15 cellular contexts compared by ENCODE assay signal in genomic region chr1:1211541-1212511, GRCh38. TPM values are rescaled to one million over a fixed set of nuclear protein-coding genes. Genes with fewer than 3 reads are reported as not detected.
DNase-seq lines count a peak whose midpoint lies in the region; ATAC-seq and TF ChIP-seq lines count a peak whose summit lies in the region.
"Had no signal": no experiment of that assay in that cellular context is flagged by ENCODE, and none has a peak within 500 bp of the region (broad histone marks: within the 10 kb centered on the region; RNA-seq: fewer than 3 reads in every experiment).

No MANE protein-coding gene starts in this region.

- no peak overlapping the region for H3K27ac ChIP-seq in esophagus muscularis mucosa (replicated peaks in 1 of 4)
- peak overlapping the region in 1 of 5 donors; percentile 47 for H3K27ac ChIP-seq in stomach
- H3K27ac ChIP-seq: RWPE1, sigmoid colon had no signal

- H3K36me3 Mint-ChIP-seq in activated T-cell treated with anti-CD3 and anti-CD28 coated beads, Interleukin-2, amount 50 U/mL, for 24 hours (ENCODE audit: low read depth) = peaks cover 54% of the 10 kb centered on the region
- H3K36me3 Mint-ChIP-seq in activated B cell treated with CpG ODN at 0.5 μM for 24 hours (ENCODE audit: low read depth) = peaks cover 6% of the 10 kb centered on the region
- H3K36me3 Mint-ChIP-seq: naive B cell had no signal

- TF ChIP-seq EP300 in esophagus muscularis mucosa (IDR thresholded peaks at IDR 0.05) (no peak), stomach (IDR thresholded peaks at IDR 0.05) (no peak)

- H3K27me3 Mint-ChIP-seq in activated T-cell treated with anti-CD3 and anti-CD28 coated beads, Interleukin-2, amount 50 U/mL, for 24 hours = no peaks in the 10 kb centered on the region
- peaks cover 2% of the 10 kb centered on the region for H3K27me3 Mint-ChIP-seq in activated B cell treated with CpG ODN at 0.5 μM for 24 hours

- H3K36me3 ChIP-seq in esophagus muscularis mucosa = peaks cover 5 to 18% (median 15%) of the 10 kb centered on the region in 4 donors
- peaks cover 6 to 17% (median 15%) of the 10 kb centered on the region in 4 donors for H3K36me3 ChIP-seq in stomach

- peak overlapping the region; percentile 64 for H3K27ac Mint-ChIP-seq in activated T-cell treated with anti-CD3 and anti-CD28 coated beads, Interleukin-2, amount 50 U/mL, for 24 hours
- no peak overlapping the region for H3K27ac Mint-ChIP-seq in activated B cell treated with CpG ODN at 0.5 μM for 24 hours

- CTCF ChIA-PET in activated B cell treated with CpG ODN at 0.5 μM for 24 hours (lab: Charles Lee) = no interaction called here

- H3K4me1 Mint-ChIP-seq in activated T-cell treated with anti-CD3 and anti-CD28 coated beads, Interleukin-2, amount 50 U/mL, for 24 hours (ENCODE audit: low read depth) = peaks cover 56% of the 10 kb centered on the region
- H3K4me1 Mint-ChIP-seq in activated B cell treated with CpG ODN at 0.5 μM for 24 hours = peaks cover 47% of the 10 kb centered on the region

- WGBS in esophagus muscularis mucosa = 92% methylated on average over 10 of the region's 28 CpGs
- 87 to 91% (median 89%) methylated on average over 15 to 28 of the region's 28 CpGs for WGBS in stomach, 5 donors

- ATAC-seq in activated B cell treated with CpG ODN at 0.5 μM for 24 hours (ENCODE audit: low read depth) (no peak), GM21619 (IDR thresholded peaks at IDR 0.05; ENCODE audit: unreplicated experiment) (no peak), HG02571 (IDR thresholded peaks at IDR 0.05; ENCODE audit: unreplicated experiment) (no peak)

- no peak for DNase-seq in activated T-cell treated with anti-CD3 and anti-CD28 coated beads, Interleukin-2, amount 50 U/mL, for 24 hours
- DNase-seq in activated T-cell treated with anti-CD3 and anti-CD28 coated beads for 4 hours (no peak), activated B cell treated with CpG ODN at 0.5 μM for 24 hours (peak; percentile 16), esophagus muscularis mucosa (ENCODE audit: extremely low spot score) (no peak), stomach (no peak), NCI-H2029 treated with DMSO at 0.1 percent for 48 hours (lab: John Stamatoyannopoulos, UW) (no peak)
- DNase-seq: DMS79, naive B cell, NCI-H1436, NCI-H526 treated with DMSO at 0.1 percent for 48 hours, sigmoid colon had no signal

- H3K4me1 ChIP-seq in esophagus muscularis mucosa (peaks cover 28 to 58% (median 40%) of the 10 kb centered on the region in 4 donors), stomach (peaks cover 13 to 58% (median 47%) of the 10 kb centered on the region in 4 donors)

- intact Hi-C loops in activated B cell treated with CpG ODN at 0.5 μM for 24 hours (cut with micrococcal nuclease) = no loop called here
- intact Hi-C loops in esophagus muscularis mucosa (cut with DNase I) = no loop called here
- intact Hi-C loops in stomach (cut with DNase I; ENCODE audit: low total_unique reads) = no loop called here

- POLR2A ChIA-PET in activated B cell treated with CpG ODN at 0.5 μM for 24 hours (lab: Charles Lee) = interaction anchor here (0.5 to 1.6 kb wide), 5 partner anchors 15 to 74 kb away, joined by 3 to 5 read pairs (median 4); no protein-coding TSS in a partner anchor

- no peak for TF ChIP-seq POLR2A in esophagus muscularis mucosa (IDR thresholded peaks at IDR 0.05; ENCODE audit: low read depth)
- TF ChIP-seq POLR2A in stomach (IDR thresholded peaks at IDR 0.05) = no peak

- H3K4me3 ChIP-seq in esophagus muscularis mucosa (peak overlapping the region in 3 of 4 donors; percentile 30 to 31 (median 31)), stomach (peak overlapping the region; percentile 19 to 35 (median 24))

- H3K27me3 ChIP-seq in esophagus muscularis mucosa (peaks cover 0 to 25% (median 6%) of the 10 kb centered on the region in 4 donors), stomach (peaks cover 3 to 36% (median 14%) of the 10 kb centered on the region in 3 donors)

- H3K9me3 Mint-ChIP-seq in activated T-cell treated with anti-CD3 and anti-CD28 coated beads, Interleukin-2, amount 50 U/mL, for 24 hours = no peaks in the 10 kb centered on the region
- no peaks in the 10 kb centered on the region for H3K9me3 Mint-ChIP-seq in activated B cell treated with CpG ODN at 0.5 μM for 24 hours
- H3K9me3 Mint-ChIP-seq: naive B cell had no signal

- H3K4me3 Mint-ChIP-seq in activated T-cell treated with anti-CD3 and anti-CD28 coated beads, Interleukin-2, amount 50 U/mL, for 24 hours = peak overlapping the region; percentile 78
- H3K4me3 Mint-ChIP-seq in activated B cell treated with CpG ODN at 0.5 μM for 24 hours = no peak overlapping the region

- no peak for TF ChIP-seq CTCF in activated B cell treated with CpG ODN at 0.5 μM for 24 hours (IDR thresholded peaks at IDR 0.05)
- TF ChIP-seq CTCF in esophagus muscularis mucosa (IDR thresholded peaks at IDR 0.05) = no peak
- no peak for TF ChIP-seq CTCF in stomach (IDR thresholded peaks at IDR 0.05)

- H3K9me3 ChIP-seq in esophagus muscularis mucosa = no peaks in the 10 kb centered on the region
- H3K9me3 ChIP-seq in stomach = no peaks in the 10 kb centered on the region
- H3K9me3 ChIP-seq: sigmoid colon had no signal

RNA-seq across cellular contexts. Expression of gene TNFRSF4, which starts 2.1 kb away (rescaled TPM):
- total RNA-seq in activated B cell treated with CpG ODN at 0.5 μM for 24 hours (0.86 and 1.1 TPM in 2 replicates), esophagus muscularis mucosa (1 to 10 TPM in 2 of 4 donors, under 1 TPM in 2; 0.50 to 2.1 (median 0.93) TPM), stomach (under 1 TPM in 1 of 5 donors, not detected in 4; 0.55 TPM)
- 1 to 10 TPM; 1.7 to 4.5 (median 4.2) TPM for polyA plus RNA-seq in stomach
- total RNA-seq: frontal cortex had no signal

RNA-seq across cellular contexts. Expression of gene TNFRSF18, which starts 5.4 kb away (rescaled TPM):
- total RNA-seq in activated B cell treated with CpG ODN at 0.5 μM for 24 hours = 36.7 and 37.5 TPM in 2 replicates
- total RNA-seq in esophagus muscularis mucosa = under 1 TPM in 2 of 4 donors, not detected in 2; 0.29 to 0.66 TPM
- 10 to 100 TPM in 1 of 5 donors, 1 to 10 TPM in 1, not detected in 3; 1.7 to 11.9 TPM for total RNA-seq in stomach
- 1 to 10 TPM in 1 of 3 donors, under 1 TPM in 1, not detected in 1; 0.37 to 3.6 TPM for polyA plus RNA-seq in stomach
- total RNA-seq: frontal cortex had no signal

RNA-seq across cellular contexts. Expression of gene SDF4, which starts 20.0 kb away (rescaled TPM):
- total RNA-seq in activated B cell treated with CpG ODN at 0.5 μM for 24 hours (94.4 and 97.9 TPM in 2 replicates), esophagus muscularis mucosa (100 to 1,000 TPM in 3 of 4 donors, 10 to 100 TPM in 1; 88.5 to 125 (median 107) TPM), stomach (100 to 1,000 TPM in 2 of 5 donors, 10 to 100 TPM in 3; 50.3 to 404 (median 65.3) TPM)
- 10 to 100 TPM; 50.4 to 83.6 (median 61.9) TPM for polyA plus RNA-seq in stomach

RNA-seq across cellular contexts. Expression of gene B3GALT6, which starts 20.2 kb away (rescaled TPM):
- total RNA-seq in activated B cell treated with CpG ODN at 0.5 μM for 24 hours (20.9 and 22.1 TPM in 2 replicates), esophagus muscularis mucosa (10 to 100 TPM; 10.4 to 24.6 (median 21.0) TPM), stomach (10 to 100 TPM in 1 of 5 donors, 1 to 10 TPM in 3, not detected in 1; 1.8 to 13.8 (median 8.1) TPM)
- 1 to 10 TPM; 3.7 to 9.7 (median 6.7) TPM for polyA plus RNA-seq in stomach

RNA-seq across cellular contexts. Expression of gene C1QTNF12, which starts 34.7 kb away (rescaled TPM):
- 2.5 and 2.7 TPM in 2 replicates for total RNA-seq in activated B cell treated with CpG ODN at 0.5 μM for 24 hours
- total RNA-seq in esophagus muscularis mucosa = under 1 TPM in 2 of 4 donors, not detected in 2; 0.33 to 0.52 TPM
- total RNA-seq in stomach = 10 to 100 TPM in 2 of 5 donors, 1 to 10 TPM in 2, not detected in 1; 1.5 to 21.3 (median 6.4) TPM
- 1 to 10 TPM in 2 of 3 donors, not detected in 1; 1.6 to 3.2 TPM for polyA plus RNA-seq in stomach
- total RNA-seq: frontal cortex had no signal
